15 cellular contexts compared by ENCODE assay signal in genomic region chr1:173356211-173356762, GRCh38.
DNase-seq lines count a peak whose midpoint lies in the region; ATAC-seq, FAIRE-seq and TF ChIP-seq lines count a peak whose summit lies in the region.
"Had no signal": no experiment of that assay in that cellular context is flagged by ENCODE, and none has a peak within 500 bp of the region (broad histone marks: within the 10 kb centered on the region; RNA-seq: fewer than 3 reads in every experiment).

No MANE protein-coding gene starts in this region.

- H3K4me2 ChIP-seq in K562 (ENCODE audit: insufficient read depth, low read length), result no peak overlapping the region

- H3K9me1 ChIP-seq in K562 (ENCODE audit: control insufficient read depth, insufficient read depth, low read length), result no peaks in the 10 kb centered on the region

- H3K9ac ChIP-seq in K562 (ENCODE audit: insufficient read depth in 1 of 2, low read depth in 2 of 2, low read length in 2 of 2), result no peak overlapping the region

- BruUV-seq in K562 (replicated peaks; lab: Mats Ljungman, UMichigan), result no TSS peak

- FAIRE-seq in GM19239 (lab: Jason Lieb, UNC) (peak; percentile 90), K562 (lab: Jason Lieb, UNC) (no peak)

- peak; percentile 49 for ATAC-seq in HG03196 (IDR thresholded peaks at IDR 0.05; ENCODE audit: unreplicated experiment)
- no peak for ATAC-seq in K562
- ATAC-seq in left lung, result no peak
- ATAC-seq in HG02840 (IDR thresholded peaks at IDR 0.05; ENCODE audit: low FRiP score, unreplicated experiment), result no peak
- ATAC-seq: naive thymus-derived CD8-positive, alpha-beta T cell; upper lobe of right lung had no signal

- no peak for TF ChIP-seq CTCF in AG10803 (conservative IDR thresholded peaks at IDR 0.05; ENCODE audit: low read length)
- no peak for TF ChIP-seq CTCF in K562 (IDR thresholded peaks at IDR 0.05 in 2 of 3, conservative IDR thresholded peaks at IDR 0.05 in 1 of 3; ENCODE audit: insufficient read depth in 2 of 3, low read depth in 1 of 3, low read length in 3 of 3)
- no peak for TF ChIP-seq CTCF in left lung (IDR thresholded peaks at IDR 0.05)

- TF ChIP-seq RAD21 in K562 (CRISPR knock-in tag; conservative IDR thresholded peaks at IDR 0.05 in 1 of 2, IDR thresholded peaks at IDR 0.05 in 1 of 2), result no peak

- no peak overlapping the region for H3K4me3 ChIP-seq in AG10803 (ENCODE audit: low read length)
- no peak overlapping the region for H3K4me3 ChIP-seq in K562
- H3K4me3 ChIP-seq in left lung, result no peak overlapping the region
- H3K4me3 ChIP-seq: HAP-1, right atrium auricular region, upper lobe of right lung had no signal

- H3K79me2 ChIP-seq in K562 (ENCODE audit: control insufficient read depth, insufficient read depth, low read length), result no peaks in the 10 kb centered on the region

- H3K36me3 ChIP-seq in K562 (ENCODE audit: control insufficient read depth, insufficient read depth, low read length) (no peaks in the 10 kb centered on the region), left lung (no peaks in the 10 kb centered on the region)
- H3K36me3 ChIP-seq: HAP-1, right atrium auricular region, upper lobe of right lung had no signal

- WGBS in K562 (ENCODE audit: insufficient coverage, low coverage, missing lambda C conversion rate), result 18% methylated on average over 2 of the region's 2 CpGs

- in situ Hi-C loops in K562 (cut with MboI), result no loop called here

- no peak for TF ChIP-seq EP300 in K562 (IDR thresholded peaks at IDR 0.05; ENCODE audit: low read length)

- POLR2A ChIA-PET in K562 (lab: Yijun Ruan, JAX), result interaction anchor here (0.6 kb wide), 2 partner anchors 23 to 512 kb away, joined by 3 read pairs; partner anchors contain the start of gene ZBTB37

- H4K20me1 ChIP-seq in K562 (replicated peaks; ENCODE audit: control insufficient read depth, insufficient read depth, low read length), result no peaks in the 10 kb centered on the region

- H3K27ac ChIP-seq in K562 (ENCODE audit: extremely low read depth, low read depth, low read length) (no peak overlapping the region), left lung (no peak overlapping the region)
- H3K27ac ChIP-seq: right atrium auricular region, upper lobe of right lung had no signal

- DNase-seq in AG10803 (ENCODE audit: low read depth), result peak; percentile 54
- no peak for DNase-seq in GM19239 (ENCODE audit: insufficient read length, low spot score)
- no peak for DNase-seq in K562 (ENCODE audit: extremely low read depth in 1 of 4, low spot score in 3 of 4)
- DNase-seq in SIG-M5 treated with dmso at 0.1 percent for 504 hours (lab: John Stamatoyannopoulos, UW; ENCODE audit: unreplicated experiment), result no peak
- no peak for DNase-seq in left lung
- no peak for DNase-seq in DMS79 (lab: John Stamatoyannopoulos, UW)
- DNase-seq: activated naive CD4-positive, alpha-beta T cell treated with anti-CD3 and anti-CD28 coated beads, Interleukin-2, amount 50 U/mL, for 16 hours; naive thymus-derived CD8-positive, alpha-beta T cell; Right ventricle myocardium superior; stimulated activated CD4-positive, alpha-beta T cell treated with anti-CD3 and anti-CD28 coated beads, Interleukin-4, amount 100 ng/mL, for 1 hour; upper lobe of right lung had no signal

- H3K27me3 ChIP-seq in K562 (ENCODE audit: control insufficient read depth in 2 of 2, insufficient read depth in 2 of 2, low read length in 2 of 2) (no peaks in the 10 kb centered on the region), left lung (no peaks in the 10 kb centered on the region)
- H3K27me3 ChIP-seq: right atrium auricular region, upper lobe of right lung had no signal

- H3K4me1 ChIP-seq in K562 (replicated peaks in 1 of 2; ENCODE audit: control insufficient read depth in 2 of 2, insufficient read depth in 2 of 2, low read length in 2 of 2) (peaks cover 0 to 18% of the 10 kb centered on the region in 2 experiments; a peak in 3 of 5 replicates), left lung (no peaks in the 10 kb centered on the region)
- H3K4me1 ChIP-seq: HAP-1, upper lobe of right lung had no signal

- CTCF ChIA-PET in K562 (lab: Yijun Ruan, JAX; ENCODE audit: low intra/inter-chr PET ratio), result interaction anchor here (0.6 kb wide), 1 partner anchor 830 kb away, joined by 5 read pairs; no protein-coding TSS in a partner anchor

- H3K9me3 ChIP-seq in K562 (replicated peaks; ENCODE audit: control insufficient read depth, insufficient read depth, low read depth, low read length), result peaks cover 7% of the 10 kb centered on the region; the same call in 1 of the 2 replicates
- peaks cover 0 to 24% of the 10 kb centered on the region in 2 donors for H3K9me3 ChIP-seq in left lung
- H3K9me3 ChIP-seq: HAP-1, upper lobe of right lung had no signal

- intact Hi-C loops in K562 (cut with micrococcal nuclease) (no loop called here), left lung (cut with DNase I) (no loop called here)

- no peak for TF ChIP-seq POLR2A in K562 (conservative IDR thresholded peaks at IDR 0.05)

- no peak overlapping the region for H2AFZ ChIP-seq in K562 (ENCODE audit: low read depth, low read length)

TF ChIP-seq in K562, 482 proteins besides CTCF, POLR2A, EP300 and RAD21:
- TF ChIP-seq GTF3C2 (IDR thresholded peaks at IDR 0.05; ENCODE audit: borderline replicate concordance, extremely low read depth, insufficient read length) (no peak), STAT5B (CRISPR knock-in tag; IDR thresholded peaks at IDR 0.05) (no peak), TEAD1 (CRISPR knock-in tag; IDR thresholded peaks at IDR 0.05) (0 out of 4 replicates have a peak, but pooled peaks of 1 of the 2 experiments have one; percentile 15), FOXJ2 (tag; IDR thresholded peaks at IDR 0.05) (0 out of 2 replicates have a peak, but pooled peaks have one; percentile 21)
